6 cellular contexts compared by ENCODE assay signal in the genomic region with DNA sequence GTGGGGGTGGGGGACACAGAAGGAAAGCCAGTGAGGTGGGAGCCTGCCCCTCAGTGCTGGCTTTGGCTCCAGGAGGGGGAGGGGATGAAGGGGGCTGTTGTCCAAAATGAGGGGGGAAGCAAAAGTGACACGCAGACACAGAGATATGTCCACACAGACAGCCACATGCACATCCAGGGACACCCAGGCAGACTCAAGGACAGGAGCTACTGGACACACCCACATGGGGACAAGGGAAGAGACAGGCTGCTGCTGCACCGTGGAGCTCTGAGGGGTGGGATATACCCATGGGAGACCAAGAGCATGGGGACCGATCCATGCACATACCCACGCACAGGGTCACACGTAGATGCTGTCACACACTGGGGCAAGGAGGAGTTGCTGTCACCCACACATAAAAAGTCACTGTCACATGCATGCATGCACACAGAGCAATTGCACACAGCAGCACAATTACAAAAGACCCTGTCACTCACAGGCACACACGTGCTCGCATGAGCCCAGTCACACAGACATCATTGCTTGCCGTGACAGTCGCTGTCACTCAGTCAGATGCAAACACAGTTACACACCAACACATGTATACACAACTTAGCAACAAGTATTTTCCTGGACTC. TPM values are rescaled to one million over a fixed set of nuclear protein-coding genes. Genes with fewer than 3 reads are reported as not detected.
DNase-seq lines count a peak whose midpoint lies in the region; ATAC-seq, FAIRE-seq and TF ChIP-seq lines count a peak whose summit lies in the region.

No MANE protein-coding gene starts in this region.

- no TSS peak for BruUV-seq in GM12878 (replicated peaks; lab: Mats Ljungman, UMichigan)

- no peaks in the 10 kb centered on the region for H3K9me3 Mint-ChIP-seq in naive thymus-derived CD8-positive, alpha-beta T cell

- no peak for TF ChIP-seq RAD21 in GM12878 (IDR thresholded peaks at IDR 0.05; ENCODE audit: insufficient read depth, low read depth, low read length)

- peak overlapping the region; percentile 88 to 99 (median 92) for H3K4me3 Mint-ChIP-seq in naive thymus-derived CD8-positive, alpha-beta T cell

- TF ChIP-seq CTCF in HL-60 (IDR thresholded peaks at IDR 0.05; ENCODE audit: insufficient read depth, low read length), result no peak
- TF ChIP-seq CTCF in GM12878 (IDR thresholded peaks at IDR 0.05 in 2 of 3, conservative IDR thresholded peaks at IDR 0.05 in 1 of 3; ENCODE audit: control insufficient read depth in 2 of 3, extremely low read depth in 1 of 3, insufficient read depth in 1 of 3, low read depth in 3 of 3, low read length in 3 of 3), result no peak

- H3K27me3 ChIP-seq in HL-60 (ENCODE audit: insufficient read depth, poor library complexity, severe bottlenecking) (no peaks in the 10 kb centered on the region), GM12878 (replicated peaks in 1 of 2; ENCODE audit: control insufficient read depth in 2 of 2, insufficient read depth in 2 of 2, low read length in 1 of 2) (peaks cover 10 to 11% of the 10 kb centered on the region in 2 experiments; a peak in 3 of 4 replicates)

- peak overlapping the region; percentile 48 to 96 (median 88) for H3K27ac Mint-ChIP-seq in naive thymus-derived CD8-positive, alpha-beta T cell

- FAIRE-seq in GM12878 (lab: Jason Lieb, UNC), result no peak

- no peaks in the 10 kb centered on the region for H3K36me3 ChIP-seq in GM12878 (ENCODE audit: control insufficient read depth in 2 of 2, insufficient read depth in 2 of 2, low read length in 1 of 2)

- no peaks in the 10 kb centered on the region for H3K27me3 Mint-ChIP-seq in naive thymus-derived CD8-positive, alpha-beta T cell

- H3K9me3 ChIP-seq in GM12878 (replicated peaks; ENCODE audit: control insufficient read depth, insufficient read depth, low read length), result no peaks in the 10 kb centered on the region

- H3K27ac ChIP-seq in HL-60 (replicated peaks), result peak overlapping the region; percentile 88
- no peak overlapping the region for H3K27ac ChIP-seq in GM12878 (ENCODE audit: control insufficient read depth, insufficient read depth)

- no peaks in the 10 kb centered on the region for H3K79me2 ChIP-seq in GM12878 (ENCODE audit: control insufficient read depth, insufficient read depth, low read length)

- H4K20me1 ChIP-seq in GM12878 (ENCODE audit: control insufficient read depth, insufficient read depth), result no peaks in the 10 kb centered on the region

- RAD21 ChIA-PET in GM12878 (lab: Charles Lee; ENCODE audit: unreplicated experiment), result interaction anchor here (1.0 to 5.1 kb wide), 6 partner anchors 9 to 127 kb away, joined by 3 to 42 read pairs (median 10); partner anchors contain the start of gene MED24

- peaks cover 48 to 67% (median 63%) of the 10 kb centered on the region in 4 donors for H3K4me1 Mint-ChIP-seq in naive thymus-derived CD8-positive, alpha-beta T cell

- H3K4me1 ChIP-seq in GM12878 (ENCODE audit: control insufficient read depth, insufficient read depth, low read length), result peaks cover 14% of the 10 kb centered on the region

- no peak for TF ChIP-seq EP300 in GM12878 (IDR thresholded peaks at IDR 0.05; ENCODE audit: borderline replicate concordance in 1 of 2, control insufficient read depth in 1 of 2, low read depth in 2 of 2, low read length in 2 of 2)

- H3K4me2 ChIP-seq in GM12878 (ENCODE audit: control insufficient read depth, insufficient read depth), result no peak overlapping the region

- CTCF ChIA-PET in GM12878 (lab: Yijun Ruan, JAX), result interaction anchor here (1.3 to 15.2 kb wide), 9 partner anchors 9 to 48 kb away, joined by 3 to 142 read pairs (median 10); partner anchors contain the start of gene MED24

- no peaks in the 10 kb centered on the region for H3K36me3 Mint-ChIP-seq in naive thymus-derived CD8-positive, alpha-beta T cell

- in situ Hi-C loops in GM12878 (cut with MboI), result no loop called here

- ATAC-seq in GM12878, result no peak
- peak; percentile 10 to 13 for ATAC-seq in naive thymus-derived CD8-positive, alpha-beta T cell

- H3K4me3 ChIP-seq in HL-60 (replicated peaks; ENCODE audit: insufficient read depth, low read length), result peak overlapping the region; percentile 79
- H3K4me3 ChIP-seq in GM12878, result no peak overlapping the region

- 73% methylated on average over 9 of the region's 9 CpGs for WGBS in GM12878 (ENCODE audit: insufficient coverage, insufficient replicate concordance, low lambda C conversion rate, missing lambda C conversion rate)

- no peak overlapping the region for H2AFZ ChIP-seq in GM12878 (ENCODE audit: control insufficient read depth, low read depth, low read length)

- POLR2A ChIA-PET in GM12878 (lab: Charles Lee), result interaction anchor here (0.5 to 3.4 kb wide), 3 partner anchors 10 to 179 kb away, joined by 4 to 14 read pairs (median 4); partner anchors contain the start of gene MED24
- POLR2A ChIA-PET in naive thymus-derived CD8-positive, alpha-beta T cell (lab: Charles Lee), result interaction anchor here (0.8 to 17.1 kb wide), 11 partner anchors 9 to 404 kb away, joined by 3 to 260 read pairs (median 6); partner anchors contain the start of genes CASC3, MED24 and NR1D1

- SMC1A ChIA-PET in GM12878 (lab: Charles Lee; ENCODE audit: uncharacterized antibody, unreplicated experiment), result interaction anchor here (0.8 to 4.4 kb wide), 7 partner anchors 10 to 49 kb away, joined by 3 to 22 read pairs (median 10); partner anchors contain the start of gene MED24

- no peak overlapping the region for H3K9ac ChIP-seq in GM12878 (ENCODE audit: control insufficient read depth, insufficient read depth, low read length)

- DNase-seq in HL-60 (ENCODE audit: low read depth in 1 of 2, low spot score in 1 of 2) (peak in 1 of 2 experiments; percentile 63), GM12878 (ENCODE audit: low read depth, low spot score) (no peak), UCSD-AML1 (lab: John Stamatoyannopoulos, UW; ENCODE audit: unreplicated experiment) (no peak), HuH-7 (ENCODE audit: low spot score) (no peak), SKM-1 treated with dmso at 0.1 percent for 144 hours (lab: John Stamatoyannopoulos, UW; ENCODE audit: unreplicated experiment) (no peak)
- DNase-seq in naive thymus-derived CD8-positive, alpha-beta T cell, result peak in 1 of 10 donors; percentile 28

- intact Hi-C loops in GM12878 (cut with micrococcal nuclease; ENCODE audit: unreplicated experiment), result loop anchor here (10.0 kb wide), 1 partner anchor 101 kb away; no protein-coding TSS in a partner anchor

- no peak for TF ChIP-seq POLR2A in GM12878 (IDR thresholded peaks at IDR 0.05; ENCODE audit: low read depth, low read length)

RNA-seq across cellular contexts. Expression of gene THRA, which starts 1.3 kb away (rescaled TPM):
- total RNA-seq in GM12878 (2013; cell fraction: nucleolus; rRNA removed), result 3.8 and 5.5 TPM in 2 replicates
- total RNA-seq in GM12878 (2014; rRNA removed), result 0.65 and 0.68 TPM in 2 replicates
- total RNA-seq in GM12878 (2014; rRNA removed; fragmentation: Illumina TruSeq; extraction: Trizol), result 0.63 and 0.64 TPM in 2 replicates
- 1.5 and 2.0 TPM in 2 replicates for total RNA-seq in GM12878 (2021)
- polyA plus RNA-seq in GM12878 (2011; ENCODE audit: low read depth), result 1.2 TPM
- polyA plus RNA-seq in GM12878 (2011; rRNA removed), result 0.81 and 1.1 TPM in 2 replicates
- 1.5 TPM in 2 replicates for polyA plus RNA-seq in GM12878 (2011; cell fraction: cytosol; rRNA removed)
- 1.1 and 1.4 TPM in 2 replicates for polyA plus RNA-seq in GM12878 (2011; cell fraction: nucleus; rRNA removed)
- 1.9 and 2.2 TPM in 2 replicates for polyA plus RNA-seq in GM12878 (2012)
- 1.0 and 1.2 TPM in 2 replicates for polyA plus RNA-seq in GM12878 (2014; fragmentation: Illumina TruSeq; extraction: Trizol)
- under 1 TPM; 0.03 to 0.07 TPM for polyA plus RNA-seq in GM12878 (2014; fragmentation: Nextera tagmentation; extraction: Ambion mirVana)
- polyA plus RNA-seq in GM12878 (2014; rRNA removed), result 0.64 and 0.81 TPM in 2 replicates
- under 1 TPM; 0.07 to 0.64 TPM for polyA plus RNA-seq in GM12878 (2016; fragmentation: Nextera tagmentation; extraction: Ambion mirVana)
- polyA minus RNA-seq in GM12878 (2011; rRNA and poly(A)+ RNA removed), result 1.1 and 1.4 TPM in 2 replicates
- 0.42 and 0.80 TPM in 2 replicates for polyA minus RNA-seq in GM12878 (2011; cell fraction: cytosol; rRNA and poly(A)+ RNA removed)
- polyA minus RNA-seq in GM12878 (2011; cell fraction: nucleus; rRNA and poly(A)+ RNA removed), result 0.48 and 0.57 TPM in 2 replicates
- total RNA-seq in naive thymus-derived CD8-positive, alpha-beta T cell, result 10 to 100 TPM; 53.6 to 54.2 TPM
- 10 to 100 TPM; 11.3 to 23.3 (median 22.2) TPM for polyA plus RNA-seq in naive thymus-derived CD8-positive, alpha-beta T cell

RNA-seq across cellular contexts. Expression of gene MED24, which starts 9.8 kb away (rescaled TPM):
- 191 and 225 TPM in 2 replicates for total RNA-seq in GM12878 (2013; cell fraction: nucleolus; rRNA removed)
- total RNA-seq in GM12878 (2014; rRNA removed), result 33.5 and 40.6 TPM in 2 replicates
- 32.8 and 35.3 TPM in 2 replicates for total RNA-seq in GM12878 (2014; rRNA removed; fragmentation: Illumina TruSeq; extraction: Trizol)
- total RNA-seq in GM12878 (2021), result 74.1 and 84.7 TPM in 2 replicates
- polyA plus RNA-seq in GM12878 (2011; ENCODE audit: low read depth), result 47.6 TPM
- polyA plus RNA-seq in GM12878 (2011; rRNA removed), result 31.1 and 74.8 TPM in 2 replicates
- 78.2 and 80.7 TPM in 2 replicates for polyA plus RNA-seq in GM12878 (2011; cell fraction: cytosol; rRNA removed)
- 270 and 289 TPM in 2 replicates for polyA plus RNA-seq in GM12878 (2011; cell fraction: nucleus; rRNA removed)
- 54.5 and 59.0 TPM in 2 replicates for polyA plus RNA-seq in GM12878 (2012)
- polyA plus RNA-seq in GM12878 (2014; fragmentation: Illumina TruSeq; extraction: Trizol), result 77.0 and 85.1 TPM in 2 replicates
- polyA plus RNA-seq in GM12878 (2014; fragmentation: Nextera tagmentation; extraction: Ambion mirVana), result 10 to 100 TPM in 1 of 2 experiments, 1 to 10 TPM in 1; 5.4 to 10.3 TPM
- 58.6 and 75.5 TPM in 2 replicates for polyA plus RNA-seq in GM12878 (2014; rRNA removed)
- 10 to 100 TPM; 89.9 to 97.4 TPM for polyA plus RNA-seq in GM12878 (2016; fragmentation: Nextera tagmentation; extraction: Ambion mirVana)
- 93.6 and 96.4 TPM in 2 replicates for polyA minus RNA-seq in GM12878 (2011; rRNA and poly(A)+ RNA removed)
- 54.1 and 61.4 TPM in 2 replicates for polyA minus RNA-seq in GM12878 (2011; cell fraction: cytosol; rRNA and poly(A)+ RNA removed)
- 104 and 143 TPM in 2 replicates for polyA minus RNA-seq in GM12878 (2011; cell fraction: nucleus; rRNA and poly(A)+ RNA removed)
- total RNA-seq in naive thymus-derived CD8-positive, alpha-beta T cell, result 100 to 1,000 TPM; 104 TPM
- 10 to 100 TPM; 37.3 to 67.7 (median 42.1) TPM for polyA plus RNA-seq in naive thymus-derived CD8-positive, alpha-beta T cell

RNA-seq across cellular contexts. Expression of gene NR1D1, which starts 36.4 kb away (rescaled TPM):
- 5.0 TPM in 2 replicates for total RNA-seq in GM12878 (2013; cell fraction: nucleolus; rRNA removed)
- total RNA-seq in GM12878 (2014; rRNA removed), result 0.49 and 1.0 TPM in 2 replicates
- 0.31 and 0.37 TPM in 2 replicates for total RNA-seq in GM12878 (2014; rRNA removed; fragmentation: Illumina TruSeq; extraction: Trizol)
- 3.4 and 3.6 TPM in 2 replicates for total RNA-seq in GM12878 (2021)
- 0.85 TPM for polyA plus RNA-seq in GM12878 (2011; ENCODE audit: low read depth)
- 0.17 and 0.41 TPM in 2 replicates for polyA plus RNA-seq in GM12878 (2011; rRNA removed)
- polyA plus RNA-seq in GM12878 (2011; cell fraction: cytosol; rRNA removed), result 0.67 and 1.2 TPM in 2 replicates
- polyA plus RNA-seq in GM12878 (2011; cell fraction: nucleus; rRNA removed), result 5.1 and 5.9 TPM in 2 replicates
- 2.0 and 3.6 TPM in 2 replicates for polyA plus RNA-seq in GM12878 (2012)
- 0.44 and 1.8 TPM in 2 replicates for polyA plus RNA-seq in GM12878 (2014; fragmentation: Illumina TruSeq; extraction: Trizol)
- polyA plus RNA-seq in GM12878 (2014; fragmentation: Nextera tagmentation; extraction: Ambion mirVana), result under 1 TPM; 0.10 to 0.33 TPM
- polyA plus RNA-seq in GM12878 (2014; rRNA removed), result 0.87 and 1.2 TPM in 2 replicates
- 1 to 10 TPM; 1.8 to 2.6 TPM for polyA plus RNA-seq in GM12878 (2016; fragmentation: Nextera tagmentation; extraction: Ambion mirVana)
- 1.0 and 1.4 TPM in 2 replicates for polyA minus RNA-seq in GM12878 (2011; rRNA and poly(A)+ RNA removed)
- 2.1 TPM in 2 replicates for polyA minus RNA-seq in GM12878 (2011; cell fraction: cytosol; rRNA and poly(A)+ RNA removed)
- polyA minus RNA-seq in GM12878 (2011; cell fraction: nucleus; rRNA and poly(A)+ RNA removed), result 3.1 and 6.0 TPM in 2 replicates
- 10 to 100 TPM; 18.2 to 19.2 TPM for total RNA-seq in naive thymus-derived CD8-positive, alpha-beta T cell
- polyA plus RNA-seq in naive thymus-derived CD8-positive, alpha-beta T cell, result 1 to 10 TPM; 3.9 to 9.9 (median 6.4) TPM

RNA-seq across cellular contexts. Expression of gene CSF3, which starts 48.8 kb away (rescaled TPM):
- total RNA-seq in GM12878 (2013; cell fraction: nucleolus; rRNA removed), result not detected in 2 replicates
- 0.16 TPM in 1 of 2 replicates, not detected in the other for total RNA-seq in GM12878 (2014; rRNA removed)
- total RNA-seq in GM12878 (2014; rRNA removed; fragmentation: Illumina TruSeq; extraction: Trizol), result 0.09 TPM in 1 of 2 replicates, not detected in the other
- total RNA-seq in GM12878 (2021), result 0.28 TPM in 1 of 2 replicates, not detected in the other
- not detected for polyA plus RNA-seq in GM12878 (2011; ENCODE audit: low read depth)
- polyA plus RNA-seq in GM12878 (2011; rRNA removed), result not detected in 2 replicates
- polyA plus RNA-seq in GM12878 (2011; cell fraction: cytosol; rRNA removed), result 0.06 and 0.13 TPM in 2 replicates
- polyA plus RNA-seq in GM12878 (2011; cell fraction: nucleus; rRNA removed), result 0.24 and 0.37 TPM in 2 replicates
- polyA plus RNA-seq in GM12878 (2012), result 0.15 and 0.22 TPM in 2 replicates
- polyA plus RNA-seq in GM12878 (2014; fragmentation: Illumina TruSeq; extraction: Trizol), result 0.10 TPM in 1 of 2 replicates, not detected in the other
- under 1 TPM in 1 of 2 experiments, not detected in 1; 0.09 TPM for polyA plus RNA-seq in GM12878 (2014; fragmentation: Nextera tagmentation; extraction: Ambion mirVana)
- 0.23 and 0.36 TPM in 2 replicates for polyA plus RNA-seq in GM12878 (2014; rRNA removed)
- under 1 TPM in 1 of 2 experiments, not detected in 1; 0.12 TPM for polyA plus RNA-seq in GM12878 (2016; fragmentation: Nextera tagmentation; extraction: Ambion mirVana)
- not detected in 2 replicates for polyA minus RNA-seq in GM12878 (2011; rRNA and poly(A)+ RNA removed)
- not detected in 2 replicates for polyA minus RNA-seq in GM12878 (2011; cell fraction: cytosol; rRNA and poly(A)+ RNA removed)
- polyA minus RNA-seq in GM12878 (2011; cell fraction: nucleus; rRNA and poly(A)+ RNA removed), result not detected in 2 replicates
- total RNA-seq in naive thymus-derived CD8-positive, alpha-beta T cell, result not detected
- polyA plus RNA-seq in naive thymus-derived CD8-positive, alpha-beta T cell, result not detected

RNA-seq across cellular contexts. Expression of gene MSL1, which starts 57.7 kb away (rescaled TPM):
- 146 and 147 TPM in 2 replicates for total RNA-seq in GM12878 (2013; cell fraction: nucleolus; rRNA removed)
- total RNA-seq in GM12878 (2014; rRNA removed) (56.3 and 57.6 TPM in 2 replicates), GM12878 (2014; rRNA removed; fragmentation: Illumina TruSeq; extraction: Trizol) (56.4 and 56.5 TPM in 2 replicates), GM12878 (2021) (47.8 and 50.6 TPM in 2 replicates)
- 38.1 TPM for polyA plus RNA-seq in GM12878 (2011; ENCODE audit: low read depth)
- polyA plus RNA-seq in GM12878 (2011; rRNA removed) (80.9 and 101 TPM in 2 replicates), GM12878 (2014; fragmentation: Illumina TruSeq; extraction: Trizol) (95.2 and 110 TPM in 2 replicates), GM12878 (2014; fragmentation: Nextera tagmentation; extraction: Ambion mirVana) (10 to 100 TPM; 11.1 to 18.0 TPM), GM12878 (2014; rRNA removed) (52.0 and 53.1 TPM in 2 replicates), GM12878 (2016; fragmentation: Nextera tagmentation; extraction: Ambion mirVana) (1 to 10 TPM; 6.1 to 9.5 TPM)
- polyA plus RNA-seq in GM12878 (2011; cell fraction: cytosol; rRNA removed), result 34.6 and 35.7 TPM in 2 replicates
- polyA plus RNA-seq in GM12878 (2011; cell fraction: nucleus; rRNA removed), result 220 and 227 TPM in 2 replicates
- 45.9 and 51.6 TPM in 2 replicates for polyA plus RNA-seq in GM12878 (2012)
- polyA minus RNA-seq in GM12878 (2011; rRNA and poly(A)+ RNA removed), result 33.0 and 40.5 TPM in 2 replicates
- polyA minus RNA-seq in GM12878 (2011; cell fraction: cytosol; rRNA and poly(A)+ RNA removed), result 16.6 and 20.3 TPM in 2 replicates
- polyA minus RNA-seq in GM12878 (2011; cell fraction: nucleus; rRNA and poly(A)+ RNA removed), result 30.2 and 34.7 TPM in 2 replicates
- total RNA-seq in naive thymus-derived CD8-positive, alpha-beta T cell, result 100 to 1,000 TPM; 132 to 135 TPM
- polyA plus RNA-seq in naive thymus-derived CD8-positive, alpha-beta T cell, result 10 to 100 TPM in 1 of 3 donors, 1 to 10 TPM in 2; 6.8 to 12.8 (median 9.2) TPM

Comparison
In these comparisons a context has a peak if more than half of its experiments do, and no peak if none do; other contexts are left out.
1. RNA of gene THRA, which starts 1.3 kb away (total RNA-seq): 53.6 to 54.2 TPM in naive thymus-derived CD8-positive, alpha-beta T cell; 0.63 to 5.5 TPM in GM12878; every median in the first group is over 4 times any median in the second.